Comparison of ENCODE assay signal across 1 cellular context in the genomic region with DNA sequence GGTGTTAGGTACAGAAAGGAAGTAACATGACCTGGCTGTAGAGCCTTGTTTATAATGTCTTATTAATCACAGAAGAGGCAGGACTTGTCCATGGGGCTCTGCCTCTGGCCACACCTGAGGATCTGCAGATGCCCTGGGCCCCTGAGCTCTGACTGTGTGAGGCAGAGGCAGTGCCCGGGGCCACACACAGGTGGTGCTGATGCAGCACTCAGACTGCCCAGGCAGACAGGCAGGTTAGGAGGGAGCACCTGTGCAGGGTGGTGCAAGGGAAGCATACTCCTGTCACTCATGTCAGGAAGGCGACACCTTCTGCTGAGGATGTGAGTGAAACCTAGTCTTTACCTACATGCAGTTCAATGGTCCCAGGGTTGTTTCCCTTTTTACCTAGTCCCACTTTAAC.
TF ChIP-seq lines count a peak whose summit lies in the region.

No MANE protein-coding gene starts in this region.

TF ChIP-seq in K562, 482 proteins besides CTCF, POLR2A, EP300 and RAD21:
- TF ChIP-seq PTBP1 (IDR thresholded peaks at IDR 0.05; ENCODE audit: low read depth, low read length) (no peak), ARNT (IDR thresholded peaks at IDR 0.05) (no peak), MXI1 (IDR thresholded peaks at IDR 0.05; ENCODE audit: low read depth, low read length) (no peak), MTA1 (IDR thresholded peaks at IDR 0.05; ENCODE audit: borderline replicate concordance) (no peak)
- TF ChIP-seq, protein P1, sequence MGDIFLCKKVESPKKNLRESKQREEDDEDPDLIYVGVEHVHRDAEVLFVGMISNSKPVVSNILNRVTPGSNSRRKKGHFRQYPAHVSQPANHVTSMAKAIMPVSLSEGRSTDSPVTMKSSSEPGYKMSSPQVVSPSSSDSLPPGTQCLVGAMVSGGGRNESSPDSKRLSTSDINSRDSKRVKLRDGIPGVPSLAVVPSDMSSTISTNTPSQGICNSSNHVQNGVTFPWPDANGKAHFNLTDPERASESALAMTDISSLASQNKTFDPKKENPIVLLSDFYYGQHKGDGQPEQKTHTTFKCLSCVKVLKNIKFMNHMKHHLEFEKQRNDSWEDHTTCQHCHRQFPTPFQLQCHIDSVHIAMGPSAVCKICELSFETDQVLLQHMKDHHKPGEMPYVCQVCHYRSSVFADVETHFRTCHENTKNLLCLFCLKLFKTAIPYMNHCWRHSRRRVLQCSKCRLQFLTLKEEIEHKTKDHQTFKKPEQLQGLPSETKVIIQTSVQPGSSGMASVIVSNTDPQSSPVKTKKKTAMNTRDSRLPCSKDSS (IDR thresholded peaks at IDR 0.05; ENCODE audit: low read depth, partially characterized antibody) = no peak
TF ChIP-seq in K562: peak in this region for 0.
